26 cellular contexts compared by ENCODE assay signal in the genomic region with DNA sequence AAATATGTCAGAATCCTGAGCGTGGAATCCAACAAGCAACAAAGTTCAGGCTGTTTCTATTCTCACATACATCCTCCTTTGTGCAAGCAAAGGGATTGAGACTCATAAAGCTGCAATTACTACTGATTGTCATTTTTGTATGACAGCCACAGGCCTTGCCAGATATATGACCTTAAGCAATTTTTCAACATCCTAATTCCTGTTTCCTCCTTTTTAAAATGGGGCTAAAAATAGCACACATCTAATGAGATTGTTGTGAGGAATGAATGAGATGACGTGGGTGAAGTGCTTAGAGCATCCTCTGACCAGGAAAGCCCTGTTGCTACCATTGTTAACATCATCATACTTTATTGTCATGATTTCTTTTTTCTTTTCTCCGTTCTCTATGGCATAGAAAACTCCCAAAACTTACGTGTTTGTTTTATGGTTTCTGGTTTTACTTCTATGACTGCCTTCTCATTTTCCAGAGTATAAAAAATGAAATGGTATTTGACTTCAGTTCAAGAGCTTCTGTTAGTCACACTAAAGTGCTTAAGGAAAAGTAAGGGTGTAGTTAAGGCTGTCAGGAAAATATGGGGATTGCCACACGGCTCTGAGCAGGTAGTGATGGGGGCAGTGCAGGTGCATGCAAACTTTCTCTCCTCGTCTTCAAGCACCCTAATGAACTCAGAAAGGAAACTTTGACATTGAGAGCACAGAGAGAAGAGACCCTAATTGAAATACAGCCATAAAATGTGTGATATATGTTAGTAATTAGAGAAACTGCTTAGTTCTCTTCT.
DNase-seq lines count a peak whose midpoint lies in the region; ATAC-seq, FAIRE-seq and TF ChIP-seq lines count a peak whose summit lies in the region.
"Had no signal": no experiment of that assay in that cellular context is flagged by ENCODE, and none has a peak within 500 bp of the region (broad histone marks: within the 10 kb centered on the region; RNA-seq: fewer than 3 reads in every experiment).

No MANE protein-coding gene starts in this region.

- CTCF ChIA-PET in GM12878 (lab: Yijun Ruan, JAX) = no interaction called here

- no peaks in the 10 kb centered on the region for H3K27me3 Mint-ChIP-seq in osteocyte (ENCODE audit: unreplicated experiment)
- H3K27me3 Mint-ChIP-seq: activated CD8-positive, alpha-beta T cell treated with anti-CD3 and anti-CD28 coated beads for 36 hours; activated naive CD4-positive, alpha-beta T cell treated with anti-CD3 and anti-CD28 coated beads, Interleukin-2, amount 50 U/mL, for 24 hours; activated T-helper 17 cell treated with anti-CD3 and anti-CD28 coated beads, Interleukin-2, amount 50 U/mL, for 72 hours; effector memory CD8-positive, alpha-beta T cell had no signal

- TF ChIP-seq POLR2A in GM12878 (IDR thresholded peaks at IDR 0.05; ENCODE audit: low read depth, low read length) = no peak

- TF ChIP-seq EP300 in GM12878 (IDR thresholded peaks at IDR 0.05; ENCODE audit: borderline replicate concordance in 1 of 2, control insufficient read depth in 1 of 2, low read depth in 2 of 2, low read length in 2 of 2) = no peak

- RAD21 ChIA-PET in GM12878 (lab: Charles Lee; ENCODE audit: unreplicated experiment) = no interaction called here

- TF ChIP-seq CTCF in heart right ventricle (IDR thresholded peaks at IDR 0.05) (no peak), right atrium auricular region (IDR thresholded peaks at IDR 0.05) (no peak), GM12878 (IDR thresholded peaks at IDR 0.05 in 2 of 3, conservative IDR thresholded peaks at IDR 0.05 in 1 of 3; ENCODE audit: control insufficient read depth in 2 of 3, extremely low read depth in 1 of 3, insufficient read depth in 1 of 3, low read depth in 3 of 3, low read length in 3 of 3) (no peak), osteocyte (IDR thresholded peaks at IDR 0.05) (no peak)

- no peaks in the 10 kb centered on the region for H3K79me2 ChIP-seq in GM12878 (ENCODE audit: control insufficient read depth, insufficient read depth, low read length)

- H3K4me1 Mint-ChIP-seq in osteocyte (ENCODE audit: unreplicated experiment) = peaks cover 2% of the 10 kb centered on the region
- H3K4me1 Mint-ChIP-seq: activated naive CD4-positive, alpha-beta T cell treated with anti-CD3 and anti-CD28 coated beads, Interleukin-2, amount 50 U/mL, for 24 hours; activated T-helper 17 cell treated with anti-CD3 and anti-CD28 coated beads, Interleukin-2, amount 50 U/mL, for 72 hours had no signal

- POLR2A ChIA-PET in GM12878 (lab: Charles Lee) = no interaction called here

- H2AFZ ChIP-seq in GM12878 (ENCODE audit: control insufficient read depth, low read depth, low read length) = no peak overlapping the region

- H4K20me1 ChIP-seq in GM12878 (ENCODE audit: control insufficient read depth, insufficient read depth) = no peaks in the 10 kb centered on the region

- intact Hi-C loops in heart right ventricle (cut with DNase I) (loop anchor here in 1 of 10 donors (5.0 kb wide), 1 partner anchor 234 kb away; no protein-coding TSS in a partner anchor), GM12878 (cut with micrococcal nuclease; ENCODE audit: unreplicated experiment) (no loop called here), left ventricle myocardium superior (cut with micrococcal nuclease) (no loop called here)

- H3K4me3 Mint-ChIP-seq in osteocyte (ENCODE audit: unreplicated experiment) = no peak overlapping the region
- H3K4me3 Mint-ChIP-seq: activated CD8-positive, alpha-beta T cell treated with anti-CD3 and anti-CD28 coated beads for 36 hours; activated naive CD4-positive, alpha-beta T cell treated with anti-CD3 and anti-CD28 coated beads, Interleukin-2, amount 50 U/mL, for 24 hours; activated T-helper 17 cell treated with anti-CD3 and anti-CD28 coated beads, Interleukin-2, amount 50 U/mL, for 72 hours; effector memory CD8-positive, alpha-beta T cell had no signal

- no peak for TF ChIP-seq RAD21 in GM12878 (IDR thresholded peaks at IDR 0.05; ENCODE audit: insufficient read depth, low read depth, low read length)

- H3K27ac ChIP-seq in heart right ventricle = peak overlapping the region in 5 of 10 donors; percentile 32 to 82 (median 62)
- peak overlapping the region in 1 of 2 donors; percentile 55 for H3K27ac ChIP-seq in right atrium auricular region
- no peak overlapping the region for H3K27ac ChIP-seq in GM12878 (ENCODE audit: control insufficient read depth, insufficient read depth)
- H3K27ac ChIP-seq in subcutaneous abdominal adipose tissue (ENCODE audit: low read depth, low read length) = peak overlapping the region; percentile 60
- H3K27ac ChIP-seq in SJCRH30 = no peak overlapping the region
- H3K27ac ChIP-seq: A549, colonic mucosa, neutrophil, RWPE1, tibial nerve had no signal

- H3K36me3 ChIP-seq in heart right ventricle = no peaks in the 10 kb centered on the region
- H3K36me3 ChIP-seq in right atrium auricular region = no peaks in the 10 kb centered on the region
- no peaks in the 10 kb centered on the region for H3K36me3 ChIP-seq in GM12878 (ENCODE audit: control insufficient read depth in 2 of 2, insufficient read depth in 2 of 2, low read length in 1 of 2)
- H3K36me3 ChIP-seq in subcutaneous abdominal adipose tissue (ENCODE audit: control insufficient read depth in 5 of 5, insufficient read depth in 5 of 5, low read length in 5 of 5) = no peaks in the 10 kb centered on the region
- H3K36me3 ChIP-seq in SJCRH30 = no peaks in the 10 kb centered on the region
- H3K36me3 ChIP-seq: colonic mucosa, HAP-1, neutrophil, tibial nerve had no signal

- H3K9me3 Mint-ChIP-seq in osteocyte (ENCODE audit: unreplicated experiment) = no peaks in the 10 kb centered on the region
- H3K9me3 Mint-ChIP-seq: activated naive CD4-positive, alpha-beta T cell treated with anti-CD3 and anti-CD28 coated beads, Interleukin-2, amount 50 U/mL, for 24 hours; activated T-helper 17 cell treated with anti-CD3 and anti-CD28 coated beads, Interleukin-2, amount 50 U/mL, for 72 hours had no signal

- no peak for DNase-seq in heart right ventricle
- DNase-seq in right atrium auricular region (ENCODE audit: low spot score) = no peak
- DNase-seq in GM12878 (ENCODE audit: low read depth, low spot score) = no peak
- DNase-seq in left ventricle myocardium superior = no peak
- DNase-seq in osteocyte (ENCODE audit: extremely low spot score, unreplicated experiment) = no peak
- DNase-seq in SJCRH30 = no peak
- DNase-seq: activated CD8-positive, alpha-beta T cell treated with anti-CD3 and anti-CD28 coated beads for 36 hours; amygdala; colonic mucosa; effector memory CD8-positive, alpha-beta T cell; kidney; NCI-H1105; NCI-H2081 treated with DMSO at 0.1 percent for 48 hours; NCI-H446 treated with DMSO at 0.1 percent for 48 hours; stimulated activated CD4-positive, alpha-beta T cell treated with anti-CD3 and anti-CD28 coated beads, Interleukin-2, amount 100 ng/mL, for 24 hours; T-helper 2 cell had no signal

- H3K4me3 ChIP-seq in heart right ventricle (no peak overlapping the region), right atrium auricular region (no peak overlapping the region), GM12878 (no peak overlapping the region), subcutaneous abdominal adipose tissue (ENCODE audit: low read depth in 1 of 5, low read length in 5 of 5) (no peak overlapping the region), SJCRH30 (no peak overlapping the region)
- H3K4me3 ChIP-seq: A549, colonic mucosa, HAP-1, tibial nerve had no signal

- H3K36me3 Mint-ChIP-seq in osteocyte (ENCODE audit: unreplicated experiment) = no peaks in the 10 kb centered on the region
- H3K36me3 Mint-ChIP-seq: activated naive CD4-positive, alpha-beta T cell treated with anti-CD3 and anti-CD28 coated beads, Interleukin-2, amount 50 U/mL, for 24 hours had no signal

- H3K27me3 ChIP-seq in heart right ventricle (no peaks in the 10 kb centered on the region), right atrium auricular region (no peaks in the 10 kb centered on the region), GM12878 (replicated peaks in 1 of 2; ENCODE audit: control insufficient read depth in 2 of 2, insufficient read depth in 2 of 2, low read length in 1 of 2) (no peaks in the 10 kb centered on the region), subcutaneous abdominal adipose tissue (ENCODE audit: control insufficient read depth in 5 of 5, insufficient read depth in 4 of 5, low read length in 5 of 5) (no peaks in the 10 kb centered on the region), SJCRH30 (no peaks in the 10 kb centered on the region)
- H3K27me3 ChIP-seq: colonic mucosa, neutrophil, tibial nerve had no signal

- in situ Hi-C loops in GM12878 (cut with MboI) = no loop called here

- H3K4me2 ChIP-seq in GM12878 (ENCODE audit: control insufficient read depth, insufficient read depth) = no peak overlapping the region
- H3K4me2 ChIP-seq: A549 had no signal

- peak in 7 of 8 donors; percentile 40 to 85 (median 72) for ATAC-seq in heart right ventricle
- peak; percentile 34; the same call in 1 of the 3 replicates for ATAC-seq in GM12878
- ATAC-seq in left ventricle myocardium superior = peak; percentile 19
- ATAC-seq in GM19324 (IDR thresholded peaks at IDR 0.05; ENCODE audit: low FRiP score, unreplicated experiment) = no peak
- ATAC-seq: A549; activated CD8-positive, alpha-beta T cell treated with anti-CD3 and anti-CD28 coated beads for 36 hours; activated T-helper 17 cell treated with anti-CD3 and anti-CD28 coated beads, Interleukin-2, amount 50 U/mL, for 72 hours; effector memory CD8-positive, alpha-beta T cell had no signal

- no peak overlapping the region for H3K27ac Mint-ChIP-seq in osteocyte (ENCODE audit: unreplicated experiment)
- H3K27ac Mint-ChIP-seq: activated CD8-positive, alpha-beta T cell treated with anti-CD3 and anti-CD28 coated beads for 36 hours; activated naive CD4-positive, alpha-beta T cell treated with anti-CD3 and anti-CD28 coated beads, Interleukin-2, amount 50 U/mL, for 24 hours; activated T-helper 17 cell treated with anti-CD3 and anti-CD28 coated beads, Interleukin-2, amount 50 U/mL, for 72 hours; effector memory CD8-positive, alpha-beta T cell had no signal

- H3K9ac ChIP-seq in GM12878 (ENCODE audit: control insufficient read depth, insufficient read depth, low read length) = no peak overlapping the region
- no peak overlapping the region for H3K9ac ChIP-seq in subcutaneous abdominal adipose tissue (ENCODE audit: low read length in 5 of 5)

- SMC1A ChIA-PET in GM12878 (lab: Charles Lee; ENCODE audit: uncharacterized antibody, unreplicated experiment) = no interaction called here

- H3K4me1 ChIP-seq in heart right ventricle (peaks cover 0 to 20% (median 6%) of the 10 kb centered on the region in 9 donors), right atrium auricular region (peaks cover 0 to 9% of the 10 kb centered on the region in 2 donors), GM12878 (ENCODE audit: control insufficient read depth, insufficient read depth, low read length) (no peaks in the 10 kb centered on the region), subcutaneous abdominal adipose tissue (ENCODE audit: control insufficient read depth in 5 of 5, insufficient read depth in 5 of 5, low read length in 5 of 5) (peaks cover 0 to 23% (median 0%) of the 10 kb centered on the region in 5 donors), SJCRH30 (no peaks in the 10 kb centered on the region)
- H3K4me1 ChIP-seq: A549, colonic mucosa, HAP-1, tibial nerve had no signal

- H3K9me3 ChIP-seq in heart right ventricle (no peaks in the 10 kb centered on the region), right atrium auricular region (no peaks in the 10 kb centered on the region), GM12878 (replicated peaks; ENCODE audit: control insufficient read depth, insufficient read depth, low read length) (no peaks in the 10 kb centered on the region), subcutaneous abdominal adipose tissue (ENCODE audit: control insufficient read depth in 5 of 5, low read length in 5 of 5) (no peaks in the 10 kb centered on the region), SJCRH30 (replicated peaks) (no peaks in the 10 kb centered on the region)
- H3K9me3 ChIP-seq: A549, colonic mucosa, HAP-1, neutrophil, tibial nerve had no signal

- FAIRE-seq in GM12878 (lab: Jason Lieb, UNC) = no peak
- FAIRE-seq: A549, bronchial epithelial cell had no signal

- 32 to 52% methylated on average over 6 of the region's 6 CpGs for WGBS in heart right ventricle, 2 donors
- WGBS in GM12878 (ENCODE audit: insufficient coverage, insufficient replicate concordance, low lambda C conversion rate, missing lambda C conversion rate) = 2% methylated on average over 6 of the region's 6 CpGs

- no TSS peak for BruUV-seq in GM12878 (replicated peaks; lab: Mats Ljungman, UMichigan)
